Comparison of ENCODE assay signal across 32 cellular contexts in genomic region chr12:61348871-61349270, GRCh38.
DNase-seq lines count a peak whose midpoint lies in the region; ATAC-seq and TF ChIP-seq lines count a peak whose summit lies in the region.
"Had no signal": no experiment of that assay in that cellular context is flagged by ENCODE, and none has a peak within 500 bp of the region (broad histone marks: within the 10 kb centered on the region; RNA-seq: fewer than 3 reads in every experiment).

No MANE protein-coding gene starts in this region.

- no peak overlapping the region for H3K27ac ChIP-seq in BLaER1
- no peak overlapping the region for H3K27ac ChIP-seq in testis
- H3K27ac ChIP-seq: 22Rv1; A549; BLaER1 treated with 17β-estradiol and CSF1 and Interleukin-3, amounts not matched to agents 10 nM and 100 nM; C4-2B had no signal

- DNase-seq in COLO829 (ENCODE audit: low spot score) (peak; percentile 58), SK-MEL-5 (ENCODE audit: low read depth, low spot score) (peak; percentile 60), foreskin melanocyte (peak; percentile 6), NCI-H1105 (lab: John Stamatoyannopoulos, UW) (no peak), Right ventricle myocardium inferior (ENCODE audit: missing footprints) (no peak), testis (no peak)
- DNase-seq: 8988T; ACHN; AML-193; BE2C; C1 segment of cervical spinal cord; Caco-2; Calu3; CD4-positive, alpha-beta memory T cell; CD4-positive, alpha-beta T cell; CD4-positive, CD25-positive, alpha-beta regulatory T cell; CD8-positive, alpha-beta memory T cell; CD8-positive, alpha-beta T cell; COR-L47; DMS 273 treated with DMSO at 0.1 percent for 48 hours; DMS153; DMS53; DMS79; DMS79 treated with DMSO at 0.1 percent for 48 hours; DND-41; EL had no signal

- H3K9me3 ChIP-seq in BLaER1 = no peaks in the 10 kb centered on the region
- no peaks in the 10 kb centered on the region for H3K9me3 ChIP-seq in testis
- H3K9me3 ChIP-seq: A549; BE2C; BLaER1 treated with 17β-estradiol and CSF1 and Interleukin-3, amounts not matched to agents 10 nM and 100 nM; Caco-2 had no signal

- H3K4me3 ChIP-seq in BLaER1 (no peak overlapping the region), testis (no peak overlapping the region)
- H3K4me3 ChIP-seq: A549; BLaER1 treated with 17β-estradiol and CSF1 and Interleukin-3, amounts not matched to agents 10 nM and 100 nM had no signal

- in situ Hi-C loops in SK-MEL-5 (cut with HindIII; ENCODE audit: low pct_unique_long_range_greater_than_20kb, low sequenced_read_pairs) = no loop called here

- no peaks in the 10 kb centered on the region for H3K27me3 ChIP-seq in BLaER1
- H3K27me3 ChIP-seq in testis = no peaks in the 10 kb centered on the region
- H3K27me3 ChIP-seq: BE2C; BLaER1 treated with 17β-estradiol and CSF1 and Interleukin-3, amounts not matched to agents 10 nM and 100 nM had no signal

- no peaks in the 10 kb centered on the region for H4K20me1 ChIP-seq in BLaER1
- H4K20me1 ChIP-seq: BLaER1 treated with 17β-estradiol and CSF1 and Interleukin-3, amounts not matched to agents 10 nM and 100 nM had no signal

- intact Hi-C loops in Right ventricle myocardium inferior (cut with DNase I) = no loop called here
- intact Hi-C loops in testis (cut with DNase I; ENCODE audit: low total_unique reads) = no loop called here

- TF ChIP-seq POLR2A in testis (IDR thresholded peaks at IDR 0.05) = no peak

- ATAC-seq in GM19328 (IDR thresholded peaks at IDR 0.05; ENCODE audit: unreplicated experiment) (no peak), Right ventricle myocardium inferior (no peak)
- ATAC-seq: A549; CD8-positive, alpha-beta T cell had no signal

- 58 to 73% methylated on average over 3 of the region's 3 CpGs for WGBS in testis, 2 donors

- no peak overlapping the region for H3K9ac ChIP-seq in BLaER1
- H3K9ac ChIP-seq: BLaER1 treated with 17β-estradiol and CSF1 and Interleukin-3, amounts not matched to agents 10 nM and 100 nM had no signal

- H3K4me2 ChIP-seq in BLaER1 = 0 out of 2 replicates have a peak overlapping the region, but pooled peaks have one; percentile 8
- H3K4me2 ChIP-seq: A549 had no signal

- peaks cover 15% of the 10 kb centered on the region; the same call in 1 of the 2 replicates for H3K4me1 ChIP-seq in BLaER1
- no peaks in the 10 kb centered on the region for H3K4me1 ChIP-seq in testis
- H3K4me1 ChIP-seq: A549, BE2C, Caco-2 had no signal

- no peaks in the 10 kb centered on the region for H3K36me3 ChIP-seq in BLaER1
- H3K36me3 ChIP-seq in testis (ENCODE audit: low read depth, missing control alignments) = no peaks in the 10 kb centered on the region
- H3K36me3 ChIP-seq: BE2C; BLaER1 treated with 17β-estradiol and CSF1 and Interleukin-3, amounts not matched to agents 10 nM and 100 nM had no signal

- no peak for TF ChIP-seq CTCF in testis (IDR thresholded peaks at IDR 0.05)

Comparison
In these comparisons a context has a peak if more than half of its experiments do, and no peak if none do; other contexts are left out.
1. DNase-seq: peak in COLO829 (single experiment), SK-MEL-5 (single experiment) and foreskin melanocyte (single experiment); none in NCI-H1105 (single experiment), Right ventricle myocardium inferior (single experiment) and testis (single experiment).